In the genomic region with DNA sequence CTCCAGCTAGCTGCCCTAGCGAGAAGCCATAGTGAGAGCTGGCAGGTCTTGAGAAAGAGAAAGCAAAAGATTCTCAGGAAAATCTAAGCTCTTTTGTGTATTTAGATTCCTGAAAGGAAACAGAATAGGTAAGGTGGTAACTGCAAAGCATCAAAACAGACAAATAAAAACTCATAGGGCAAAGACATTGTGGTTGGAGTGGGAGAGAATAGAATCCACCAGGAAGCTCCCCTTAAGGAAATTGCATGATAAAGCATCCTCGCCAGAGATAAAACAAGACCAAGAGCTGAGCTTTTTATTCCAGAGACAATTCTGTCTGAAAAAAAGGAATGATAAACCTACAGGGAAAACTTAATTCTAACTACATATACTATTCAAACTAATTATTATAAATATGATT, we compare ENCODE assay signal across 24 cellular contexts.
"Had no signal": no experiment of that assay in that cellular context is flagged by ENCODE, and none has a peak within 500 bp of the region (broad histone marks: within the 10 kb centered on the region; RNA-seq: fewer than 3 reads in every experiment).

No MANE protein-coding gene starts in this region.

- H3K36me3 ChIP-seq: esophagus squamous epithelium, heart right ventricle, right lobe of liver, suprapubic skin, vagina had no signal

- H2AFZ ChIP-seq: parathyroid adenoma had no signal

- H3K36me3 Mint-ChIP-seq: memory B cell had no signal

- H3K27ac Mint-ChIP-seq: effector memory CD8-positive, alpha-beta T cell; memory B cell; natural killer cell; progenitor cell of endocrine pancreas; stimulated activated naive CD8-positive, alpha-beta T cell treated with anti-CD3 and anti-CD28 coated beads, Interleukin-15, amount 100 ng/mL, for 72 hours had no signal

- H3K4me3 Mint-ChIP-seq: effector memory CD8-positive, alpha-beta T cell; memory B cell; natural killer cell; stimulated activated naive CD8-positive, alpha-beta T cell treated with anti-CD3 and anti-CD28 coated beads, Interleukin-15, amount 100 ng/mL, for 72 hours had no signal

- H3K4me3 ChIP-seq: coronary artery, esophagus squamous epithelium, heart right ventricle, lung, right lobe of liver, suprapubic skin, vagina had no signal

- H3K27me3 ChIP-seq: esophagus squamous epithelium, heart right ventricle, right lobe of liver, suprapubic skin, vagina had no signal

- H3K9me3 ChIP-seq: heart right ventricle, right lobe of liver, suprapubic skin, vagina had no signal

- DNase-seq: dermis blood vessel endothelial cell; effector memory CD8-positive, alpha-beta T cell; erythroblast; esophagus squamous epithelium; foreskin melanocyte; glutamatergic neuron; heart right ventricle; hippocampal formation; left ventricle myocardium superior; natural killer cell; right lobe of liver; small intestine; stimulated activated CD4-positive, alpha-beta T cell treated with anti-CD3 and anti-CD28 coated beads, Interleukin-15, amount 100 ng/mL, for 24 hours; stimulated activated CD4-positive, alpha-beta T cell treated with anti-CD3 and anti-CD28 coated beads, Interleukin-2, amount 100 ng/mL, for 48 hours; stimulated activated naive CD4-positive, alpha-beta T cell; stimulated activated naive CD8-positive, alpha-beta T cell treated with anti-CD3 and anti-CD28 coated beads, Interleukin-15, amount 100 ng/mL, for 72 hours; trophoblast cell had no signal

- H3K4me1 Mint-ChIP-seq: memory B cell; natural killer cell; stimulated activated naive CD8-positive, alpha-beta T cell treated with anti-CD3 and anti-CD28 coated beads, Interleukin-15, amount 100 ng/mL, for 72 hours had no signal

- H3K9ac ChIP-seq: parathyroid adenoma had no signal

- H3K4me1 ChIP-seq: esophagus squamous epithelium, heart right ventricle, parathyroid adenoma, right lobe of liver, suprapubic skin, vagina had no signal

- ATAC-seq: effector memory CD8-positive, alpha-beta T cell; heart right ventricle; left ventricle myocardium superior; natural killer cell; right lobe of liver; stimulated activated naive CD8-positive, alpha-beta T cell treated with anti-CD3 and anti-CD28 coated beads, Interleukin-15, amount 100 ng/mL, for 72 hours had no signal

- H3K27ac ChIP-seq: coronary artery, esophagus squamous epithelium, heart right ventricle, parathyroid adenoma, right lobe of liver, suprapubic skin, vagina had no signal

- H3K27me3 Mint-ChIP-seq: effector memory CD8-positive, alpha-beta T cell; memory B cell; progenitor cell of endocrine pancreas; stimulated activated naive CD8-positive, alpha-beta T cell treated with anti-CD3 and anti-CD28 coated beads, Interleukin-15, amount 100 ng/mL, for 72 hours had no signal
